In the genomic region with DNA sequence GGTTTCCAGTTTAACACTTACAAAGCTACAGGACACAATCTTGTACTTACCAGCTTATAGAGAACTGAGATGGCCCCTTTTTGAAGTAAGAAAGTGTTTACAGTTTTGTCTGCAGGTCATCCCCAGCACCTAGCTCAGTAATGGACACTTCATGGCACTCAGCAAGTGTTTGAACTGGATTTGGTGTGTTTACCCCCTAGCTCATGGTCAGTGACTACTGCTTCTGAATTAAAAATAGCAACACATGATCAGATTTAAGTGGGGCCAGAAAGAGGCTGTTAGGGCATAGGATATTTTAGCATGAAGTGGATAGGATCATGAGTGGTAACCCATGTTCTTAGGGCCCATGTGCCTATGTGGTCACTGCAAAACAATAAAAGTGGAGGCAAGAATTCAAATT, we compare ENCODE assay signal across 18 cellular contexts. TPM values are rescaled to one million over a fixed set of nuclear protein-coding genes. Genes with fewer than 3 reads are reported as not detected.
DNase-seq lines count a peak whose midpoint lies in the region; ATAC-seq lines count a peak whose summit lies in the region.
"Had no signal": no experiment of that assay in that cellular context is flagged by ENCODE, and none has a peak within 500 bp of the region (broad histone marks: within the 10 kb centered on the region; RNA-seq: fewer than 3 reads in every experiment).

No MANE protein-coding gene starts in this region.

- H3K27me3 Mint-ChIP-seq in stimulated activated naive CD8-positive, alpha-beta T cell treated with anti-CD3 and anti-CD28 coated beads, Interleukin-15, Interleukin-2, amounts not matched to agents 100 ng/mL and 50 ng/mL, for 24 hours, result no peaks in the 10 kb centered on the region
- H3K27me3 Mint-ChIP-seq in effector memory CD8-positive, alpha-beta T cell, result no peaks in the 10 kb centered on the region
- no peaks in the 10 kb centered on the region for H3K27me3 Mint-ChIP-seq in naive B cell

- DNase-seq in stimulated activated naive CD8-positive, alpha-beta T cell treated with anti-CD3 and anti-CD28 coated beads, Interleukin-15, Interleukin-2, amounts not matched to agents 100 U/mL and 50 U/mL, for 24 hours, result no peak
- DNase-seq in effector memory CD8-positive, alpha-beta T cell, result no peak
- DNase-seq in naive B cell (no peak), NOMO-1 treated with dmso at 0.1 percent for 144 hours (lab: John Stamatoyannopoulos, UW; ENCODE audit: unreplicated experiment) (no peak)
- no peak for DNase-seq in NK-92 treated with Interleukin-12 subunit alpha and Interleukin-12 subunit beta, amount 100 ng/mL, for 24 hours (lab: John Stamatoyannopoulos, UW)
- DNase-seq: activated CD4-positive, alpha-beta T cell treated with anti-CD3 and anti-CD28 coated beads, Interleukin-2, amount 50 U/mL, for 1 hour; activated T-cell treated with anti-CD3 and anti-CD28 coated beads, Interleukin-2, amount 50 U/mL, for 48 hours; adrenal gland; DND-41; NCI-H1694 treated with DMSO at 0.1 percent for 48 hours; NCI-H2227 treated with DMSO at 0.1 percent for 48 hours; pancreas; PC-9; sigmoid colon had no signal

- H3K36me3 Mint-ChIP-seq in stimulated activated naive CD8-positive, alpha-beta T cell treated with anti-CD3 and anti-CD28 coated beads, Interleukin-15, Interleukin-2, amounts not matched to agents 100 ng/mL and 50 ng/mL, for 24 hours (ENCODE audit: low read depth), result peaks cover 21% of the 10 kb centered on the region
- H3K36me3 Mint-ChIP-seq in effector memory CD8-positive, alpha-beta T cell (ENCODE audit: insufficient read depth), result peaks cover 9% of the 10 kb centered on the region
- H3K36me3 Mint-ChIP-seq in naive B cell, result no peaks in the 10 kb centered on the region

- peak overlapping the region; percentile 49 for H3K27ac Mint-ChIP-seq in stimulated activated naive CD8-positive, alpha-beta T cell treated with anti-CD3 and anti-CD28 coated beads, Interleukin-15, Interleukin-2, amounts not matched to agents 100 ng/mL and 50 ng/mL, for 24 hours
- H3K27ac Mint-ChIP-seq in effector memory CD8-positive, alpha-beta T cell, result peak overlapping the region; percentile 49 to 88
- H3K27ac Mint-ChIP-seq in naive B cell, result peak overlapping the region; percentile 6 to 93 (median 28)

- H3K4me3 Mint-ChIP-seq in stimulated activated naive CD8-positive, alpha-beta T cell treated with anti-CD3 and anti-CD28 coated beads, Interleukin-15, Interleukin-2, amounts not matched to agents 100 ng/mL and 50 ng/mL, for 24 hours, result no peak overlapping the region
- H3K4me3 Mint-ChIP-seq in effector memory CD8-positive, alpha-beta T cell, result no peak overlapping the region
- H3K4me3 Mint-ChIP-seq in naive B cell, result no peak overlapping the region
- H3K4me3 Mint-ChIP-seq: T-helper 1 cell treated with Interleukin-12 subunit alpha and Interleukin-12 subunit beta and Interleukin-4 antibody, amounts not matched to agents 30 μg/mL and 1 μg/mL, for 36 hours had no signal

- peaks cover 97% of the 10 kb centered on the region for H3K4me1 Mint-ChIP-seq in stimulated activated naive CD8-positive, alpha-beta T cell treated with anti-CD3 and anti-CD28 coated beads, Interleukin-15, Interleukin-2, amounts not matched to agents 100 ng/mL and 50 ng/mL, for 24 hours (ENCODE audit: low read depth)
- H3K4me1 Mint-ChIP-seq in effector memory CD8-positive, alpha-beta T cell (ENCODE audit: low read depth in 2 of 2), result peaks cover 58 to 71% of the 10 kb centered on the region in 2 donors
- peaks cover 62 to 87% (median 87%) of the 10 kb centered on the region in 3 donors for H3K4me1 Mint-ChIP-seq in naive B cell

- H3K9me3 Mint-ChIP-seq in stimulated activated naive CD8-positive, alpha-beta T cell treated with anti-CD3 and anti-CD28 coated beads, Interleukin-15, Interleukin-2, amounts not matched to agents 100 ng/mL and 50 ng/mL, for 24 hours, result no peaks in the 10 kb centered on the region
- no peaks in the 10 kb centered on the region for H3K9me3 Mint-ChIP-seq in effector memory CD8-positive, alpha-beta T cell
- H3K9me3 Mint-ChIP-seq in naive B cell, result no peaks in the 10 kb centered on the region
- H3K9me3 Mint-ChIP-seq: T-helper 1 cell treated with Interleukin-12 subunit alpha and Interleukin-12 subunit beta and Interleukin-4 antibody, amounts not matched to agents 30 μg/mL and 1 μg/mL, for 36 hours had no signal

- no peak for ATAC-seq in stimulated activated naive CD8-positive, alpha-beta T cell treated with anti-CD3 and anti-CD28 coated beads, Interleukin-15, Interleukin-2, amounts not matched to agents 100 U/mL and 50 U/mL, for 24 hours
- ATAC-seq in effector memory CD8-positive, alpha-beta T cell (replicated peaks), result no peak
- ATAC-seq in naive B cell (ENCODE audit: low read depth in 2 of 2) (no peak), HG02885 (IDR thresholded peaks at IDR 0.05; ENCODE audit: poor library complexity, unreplicated experiment) (no peak)
- ATAC-seq: K562 had no signal

RNA-seq across cellular contexts. Expression of a gene that starts 54.5 kb away (rescaled TPM):
- 100 to 1,000 TPM; 165 to 252 (median 189) TPM for polyA plus RNA-seq in naive B cell (ENCODE audit: low read depth in 6 of 6)
